Comparison of ENCODE assay signal across 26 cellular contexts in the genomic region with DNA sequence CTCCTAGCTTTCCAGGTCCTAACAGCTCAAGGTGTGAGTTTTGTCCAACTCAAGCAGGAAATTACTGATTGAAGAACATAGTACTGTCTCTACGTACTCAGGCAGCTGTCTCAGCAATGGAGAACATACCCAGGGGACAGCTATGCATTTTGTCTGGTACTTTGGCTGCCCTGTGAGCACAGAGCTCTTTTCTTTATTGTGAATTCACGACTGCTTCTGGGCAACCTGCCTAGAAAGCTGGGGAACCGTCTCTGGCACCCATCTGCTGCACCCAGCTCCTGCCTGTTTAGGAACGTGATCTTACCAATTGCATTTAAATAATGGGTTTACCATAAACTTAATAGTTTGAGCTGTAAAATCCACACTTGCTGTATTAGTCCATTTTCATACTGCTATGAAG.
A peak's percentile ranks its signal among the peaks of the same experiment; 100 is the strongest.
DNase-seq lines count a peak whose midpoint lies in the region; ATAC-seq and FAIRE-seq lines count a peak whose summit lies in the region.
"Had no signal": no experiment of that assay in that cellular context is flagged by ENCODE, and none has a peak within 500 bp of the region (broad histone marks: within the 10 kb centered on the region; RNA-seq: fewer than 3 reads in every experiment).

No MANE protein-coding gene starts in this region.

- no peak for FAIRE-seq in HTR-8/SVneo (lab: Jason Lieb, UNC)
- FAIRE-seq: colon, endothelial cell of umbilical vein, pancreas, small intestine had no signal

- H3K27ac ChIP-seq in caudate nucleus (ENCODE audit: low read depth, low read length) = peak overlapping the region; percentile 69
- H3K27ac ChIP-seq: adrenal gland, left ventricle myocardium inferior, pancreas, SK-N-MC, thoracic aorta had no signal

- DNase-seq in DMS 273 (lab: John Stamatoyannopoulos, UW; ENCODE audit: unreplicated experiment) (peak; percentile 98), NCI-H1436 treated with DMSO at 0.1 percent for 48 hours (lab: John Stamatoyannopoulos, UW) (peak; percentile 35), caudate nucleus (lab: John Stamatoyannopoulos, UW) (peak in 40 of 61 donors; percentile 3 to 52 (median 24)), occipital lobe (lab: John Stamatoyannopoulos, UW) (peak; percentile 69), HTR-8/SVneo (ENCODE audit: insufficient read length, low spot score) (no peak)
- DNase-seq in activated CD4-positive, alpha-beta T cell treated with anti-CD3 and anti-CD28 coated beads for 48 hours = no peak
- DNase-seq: activated CD4-positive, alpha-beta T cell treated with anti-CD3 and anti-CD28 coated beads for 1 hour; activated effector memory CD4-positive, alpha-beta T cell treated with Interleukin-2 at 50 U/mL for 16 hours; adrenal gland; Calu3; foreskin melanocyte; KBM-7; left ventricle myocardium inferior; NCI-H1048; pancreas; small intestine; stimulated activated CD4-positive, alpha-beta T cell treated with anti-CD3 and anti-CD28 coated beads, Interleukin-4, amount 100 ng/mL, for 4 hours; stimulated activated CD8-positive, alpha-beta memory T cell treated with anti-CD3 and anti-CD28 coated beads, Interleukin-4, amount 100 ng/mL, for 48 hours; T-helper 9 cell had no signal

- ATAC-seq in HG03342 (IDR thresholded peaks at IDR 0.05; ENCODE audit: unreplicated experiment) (no peak), GM21737 (IDR thresholded peaks at IDR 0.05; ENCODE audit: unreplicated experiment) (no peak)
- ATAC-seq: GM23338, pancreas had no signal

Comparison
In these comparisons a context has a peak if more than half of its experiments do, and no peak if none do; other contexts are left out.
1. DNase-seq: peak in DMS 273 (single experiment), NCI-H1436 treated with DMSO at 0.1 percent for 48 hours (single experiment), caudate nucleus (40 of 61) and occipital lobe (single experiment); none in HTR-8/SVneo (single experiment) and activated CD4-positive, alpha-beta T cell treated with anti-CD3 and anti-CD28 coated beads for 48 hours (single experiment).